In the genomic region with DNA sequence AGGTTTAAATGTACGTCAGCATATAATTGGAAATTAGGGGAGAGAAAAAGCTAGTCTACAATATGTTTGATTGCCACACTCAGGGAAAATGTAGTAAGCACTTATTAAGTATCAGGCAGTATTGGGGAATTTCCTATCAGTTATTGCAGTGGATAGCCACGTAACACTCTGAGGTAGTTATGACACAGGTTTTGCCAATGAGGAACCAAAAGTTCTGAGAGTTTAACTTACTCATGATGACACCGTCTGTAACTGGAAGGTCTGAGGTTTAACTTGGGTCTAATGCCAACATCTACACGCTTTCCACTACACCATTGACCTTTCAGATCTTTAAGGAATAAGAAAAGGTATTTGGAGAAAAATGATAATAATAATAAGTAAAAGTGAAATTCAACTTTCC, we compare ENCODE assay signal across 13 cellular contexts.
DNase-seq lines count a peak whose midpoint lies in the region; ATAC-seq and TF ChIP-seq lines count a peak whose summit lies in the region.
"Had no signal": no experiment of that assay in that cellular context is flagged by ENCODE, and none has a peak within 500 bp of the region (broad histone marks: within the 10 kb centered on the region; RNA-seq: fewer than 3 reads in every experiment).

No MANE protein-coding gene starts in this region.

- TF ChIP-seq EP300 in ovary (IDR thresholded peaks at IDR 0.05), result no peak

- intact Hi-C loops in uterus (cut with DNase I; ENCODE audit: low total_unique reads), result no loop called here
- intact Hi-C loops in ovary (cut with DNase I), result no loop called here

- TF ChIP-seq POLR2A in uterus (IDR thresholded peaks at IDR 0.05) (no peak), ovary (IDR thresholded peaks at IDR 0.05) (no peak)

- DNase-seq in AML-193 (lab: John Stamatoyannopoulos, UW) (peak; percentile 82 to 84), RWPE2 (ENCODE audit: low spot score) (no peak), uterus (no peak), ovary (no peak), HAP-1 (ENCODE audit: low spot score in 2 of 2) (no peak)
- DNase-seq: mucosa of descending colon, NCI-H510A treated with DMSO at 0.1 percent for 48 hours, spleen had no signal

- H3K4me3 ChIP-seq in RWPE2 (ENCODE audit: severe bottlenecking), result no peak overlapping the region
- no peak overlapping the region for H3K4me3 ChIP-seq in uterus
- no peak overlapping the region for H3K4me3 ChIP-seq in ovary
- H3K4me3 ChIP-seq in HAP-1, result no peak overlapping the region
- H3K4me3 ChIP-seq: BLaER1, gastroesophageal sphincter, mucosa of descending colon, spleen had no signal

- peak; percentile 84 for ATAC-seq in GM19035 (IDR thresholded peaks at IDR 0.05; ENCODE audit: unreplicated experiment)
- ATAC-seq in HG02981 (IDR thresholded peaks at IDR 0.05; ENCODE audit: unreplicated experiment), result peak; percentile 92
- ATAC-seq in RWPE2 (ENCODE audit: low read depth), result 0 out of 3 replicates have a peak, but pooled peaks have one; percentile 23
- no peak for ATAC-seq in GM21526 (IDR thresholded peaks at IDR 0.05; ENCODE audit: low FRiP score, unreplicated experiment)
- ATAC-seq: gastroesophageal sphincter, mucosa of descending colon had no signal

- no peaks in the 10 kb centered on the region for H3K9me3 ChIP-seq in RWPE2 (ENCODE audit: severe bottlenecking)
- no peaks in the 10 kb centered on the region for H3K9me3 ChIP-seq in uterus
- no peaks in the 10 kb centered on the region for H3K9me3 ChIP-seq in ovary
- no peaks in the 10 kb centered on the region for H3K9me3 ChIP-seq in HAP-1

- no peaks in the 10 kb centered on the region; the same call in 1 of the 2 replicates for H3K36me3 ChIP-seq in RWPE2 (ENCODE audit: low read depth)
- H3K36me3 ChIP-seq in uterus, result no peaks in the 10 kb centered on the region
- H3K36me3 ChIP-seq in ovary, result no peaks in the 10 kb centered on the region
- no peaks in the 10 kb centered on the region for H3K36me3 ChIP-seq in HAP-1 (replicated peaks)
- H3K36me3 ChIP-seq: BLaER1, gastroesophageal sphincter had no signal

- in situ Hi-C loops in HAP-1 (cut with MboI; ENCODE audit: low sequenced_read_pairs), result no loop called here

- no peak overlapping the region for H3K27ac ChIP-seq in RWPE2 (ENCODE audit: poor library complexity, severe bottlenecking)
- no peak overlapping the region for H3K27ac ChIP-seq in uterus
- H3K27ac ChIP-seq in ovary, result no peak overlapping the region
- H3K27ac ChIP-seq: BLaER1, gastroesophageal sphincter had no signal

- H3K4me1 ChIP-seq in RWPE2 (ENCODE audit: insufficient read depth, poor library complexity, severe bottlenecking), result no peaks in the 10 kb centered on the region
- no peaks in the 10 kb centered on the region for H3K4me1 ChIP-seq in uterus
- no peaks in the 10 kb centered on the region for H3K4me1 ChIP-seq in ovary (ENCODE audit: insufficient read depth)
- peaks cover 10% of the 10 kb centered on the region for H3K4me1 ChIP-seq in HAP-1
- H3K4me1 ChIP-seq: BLaER1, gastroesophageal sphincter, spleen had no signal

- TF ChIP-seq CTCF in RWPE2 (IDR thresholded peaks at IDR 0.05; ENCODE audit: poor library complexity, severe bottlenecking) (no peak), uterus (IDR thresholded peaks at IDR 0.05) (no peak), ovary (IDR thresholded peaks at IDR 0.05) (no peak)

- WGBS in ovary, 3 donors, result 71 to 79% (median 71%) methylated on average over 4 of the region's 4 CpGs

- H3K27me3 ChIP-seq in RWPE2 (ENCODE audit: insufficient read depth, poor library complexity, severe bottlenecking) (no peaks in the 10 kb centered on the region), uterus (no peaks in the 10 kb centered on the region), ovary (no peaks in the 10 kb centered on the region), HAP-1 (ENCODE audit: low read depth) (no peaks in the 10 kb centered on the region)
- H3K27me3 ChIP-seq: BLaER1, gastroesophageal sphincter, spleen had no signal

Comparison
In these comparisons a context has a peak if more than half of its experiments do, and no peak if none do; other contexts are left out.
1. DNase-seq: peak in AML-193 (2 of 2); none in RWPE2 (single experiment), uterus (0 of 2), ovary (0 of 5) and HAP-1 (0 of 2).